ENCODE assay signal across 22 cellular contexts in the genomic region with DNA sequence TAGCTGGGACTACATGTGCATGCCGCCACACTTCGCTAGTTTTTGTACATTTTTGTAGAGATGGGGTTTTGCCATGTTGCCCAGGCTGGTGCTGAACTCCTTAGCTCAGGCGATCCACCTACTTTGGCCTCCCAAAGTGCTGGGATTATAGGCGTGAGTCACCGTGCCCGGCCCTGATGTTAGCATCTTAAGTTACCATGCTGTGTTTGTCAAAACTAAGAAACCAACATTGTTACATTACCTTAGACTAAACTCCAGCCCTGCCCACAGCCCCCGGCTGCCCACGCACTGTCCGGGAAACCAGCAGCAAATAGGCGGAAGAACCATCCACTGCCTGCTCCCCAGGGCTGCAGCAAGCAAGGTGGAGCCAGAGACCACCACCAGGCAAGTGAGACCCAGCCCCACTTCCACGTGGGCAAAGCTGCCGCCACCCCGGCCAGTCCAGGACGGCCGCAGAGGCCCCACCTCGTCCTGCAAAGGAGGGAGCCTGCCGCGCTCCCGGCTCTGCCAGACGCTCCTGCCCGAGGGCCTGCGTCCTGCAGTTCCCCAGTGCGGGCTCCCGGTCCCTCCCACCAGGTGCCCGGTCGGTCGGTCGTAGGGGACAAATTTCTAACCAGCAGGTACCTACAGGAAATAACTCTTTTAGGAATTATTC. TPM values are rescaled to one million over a fixed set of nuclear protein-coding genes. Genes with fewer than 3 reads are reported as not detected.
"Had no signal": no experiment of that assay in that cellular context is flagged by ENCODE, and none has a peak within 500 bp of the region (broad histone marks: within the 10 kb centered on the region; RNA-seq: fewer than 3 reads in every experiment).

No MANE protein-coding gene starts in this region.

- H3K9me3 Mint-ChIP-seq: activated B cell treated with CpG ODN at 0.5 μM for 24 hours; activated CD8-positive, alpha-beta T cell treated with anti-CD3 and anti-CD28 coated beads for 36 hours; activated naive CD4-positive, alpha-beta T cell treated with anti-CD3 and anti-CD28 coated beads, Interleukin-2, amount 50 U/mL, for 24 hours; activated T-cell treated with anti-CD3 and anti-CD28 coated beads, Interleukin-2, amount 50 U/mL, for 4 hours; neural progenitor cell had no signal

- DNase-seq: activated B cell treated with CpG ODN at 0.5 μM for 24 hours; activated CD4-positive, alpha-beta T cell treated with anti-CD3 and anti-CD28 coated beads for 48 hours; activated CD8-positive, alpha-beta T cell treated with anti-CD3 and anti-CD28 coated beads for 36 hours; activated effector memory CD4-positive, alpha-beta T cell treated with anti-CD3 and anti-CD28 coated beads, Interleukin-2, amount 50 U/mL, for 16 hours; activated T-cell treated with anti-CD3 and anti-CD28 coated beads, Interleukin-2, amount 50 U/mL, for 4 hours; adrenal gland; caudate nucleus; head of caudate nucleus; left colon; naive B cell; ovary; T-helper 2 cell had no signal

- H3K27me3 ChIP-seq: adrenal gland, neural progenitor cell, ovary had no signal

- H3K27ac Mint-ChIP-seq: activated B cell treated with CpG ODN at 0.5 μM for 24 hours; activated CD8-positive, alpha-beta T cell treated with anti-CD3 and anti-CD28 coated beads for 36 hours; activated naive CD4-positive, alpha-beta T cell treated with anti-CD3 and anti-CD28 coated beads, Interleukin-2, amount 50 U/mL, for 24 hours; naive B cell; neural progenitor cell had no signal

- H3K36me3 Mint-ChIP-seq: activated naive CD4-positive, alpha-beta T cell treated with anti-CD3 and anti-CD28 coated beads, Interleukin-2, amount 50 U/mL, for 24 hours; naive B cell; neural progenitor cell had no signal

- H3K36me3 ChIP-seq: adrenal gland, neural progenitor cell, ovary, thoracic aorta had no signal

- H3K27ac ChIP-seq: adrenal gland, coronary artery, neural progenitor cell, ovary, thoracic aorta had no signal

- H3K27me3 Mint-ChIP-seq: activated CD8-positive, alpha-beta T cell treated with anti-CD3 and anti-CD28 coated beads for 36 hours had no signal

- H3K4me3 ChIP-seq: adrenal gland, coronary artery, neural progenitor cell, ovary, thoracic aorta had no signal

- H3K4me1 ChIP-seq: adrenal gland, neural progenitor cell had no signal

- H3K4me1 Mint-ChIP-seq: activated B cell treated with CpG ODN at 0.5 μM for 24 hours; activated naive CD4-positive, alpha-beta T cell treated with anti-CD3 and anti-CD28 coated beads, Interleukin-2, amount 50 U/mL, for 24 hours; naive B cell; neural progenitor cell had no signal

- ATAC-seq: activated CD8-positive, alpha-beta T cell treated with anti-CD3 and anti-CD28 coated beads for 36 hours; activated T-cell treated with anti-CD3 and anti-CD28 coated beads, Interleukin-2, amount 50 U/mL, for 4 hours; left colon; sciatic nerve had no signal

- H3K4me3 Mint-ChIP-seq: activated B cell treated with CpG ODN at 0.5 μM for 24 hours; activated CD8-positive, alpha-beta T cell treated with anti-CD3 and anti-CD28 coated beads for 36 hours; activated naive CD4-positive, alpha-beta T cell treated with anti-CD3 and anti-CD28 coated beads, Interleukin-2, amount 50 U/mL, for 24 hours; activated T-cell treated with anti-CD3 and anti-CD28 coated beads, Interleukin-2, amount 50 U/mL, for 4 hours; naive B cell; neural progenitor cell had no signal

- H3K9me3 ChIP-seq: adrenal gland, ovary, thoracic aorta had no signal

RNA-seq across cellular contexts. Expression of a gene that starts 45.6 kb away (rescaled TPM):
- total RNA-seq: activated B cell treated with CpG ODN at 0.5 μM for 24 hours; activated CD8-positive, alpha-beta T cell treated with anti-CD3 and anti-CD28 coated beads for 36 hours; activated T-cell treated with anti-CD3 and anti-CD28 coated beads, Interleukin-2, amount 50 U/mL, for 4 hours; adrenal gland; fibroblast of lung; frontal cortex; left colon; lung microvascular endothelial cell; mononuclear cell; ovary; sciatic nerve; thoracic aorta; ureter had no signal
